ENCODE assay signal across 14 cellular contexts in genomic region chr9:129987047-129987446, GRCh38. TPM values are rescaled to one million over a fixed set of nuclear protein-coding genes. Genes with fewer than 3 reads are reported as not detected.
DNase-seq lines count a peak whose midpoint lies in the region; ATAC-seq, FAIRE-seq and TF ChIP-seq lines count a peak whose summit lies in the region.
"Had no signal": no experiment of that assay in that cellular context is flagged by ENCODE, and none has a peak within 500 bp of the region (broad histone marks: within the 10 kb centered on the region; RNA-seq: fewer than 3 reads in every experiment).

No MANE protein-coding gene starts in this region.

- ATAC-seq in GM21723 (IDR thresholded peaks at IDR 0.05; ENCODE audit: unreplicated experiment), result peak; percentile 31
- ATAC-seq in pancreas, result no peak
- no peak for ATAC-seq in HG03442 (IDR thresholded peaks at IDR 0.05; ENCODE audit: unreplicated experiment)

- peaks cover 61% of the 10 kb centered on the region for H3K4me1 Mint-ChIP-seq in activated naive CD4-positive, alpha-beta T cell treated with anti-CD3 and anti-CD28 coated beads, Interleukin-2, amount 10 ng/mL, durations not matched to agents 7 days and 5 days
- H3K4me1 Mint-ChIP-seq in neural crest cell, result peaks cover 5% of the 10 kb centered on the region

- peaks cover 51% of the 10 kb centered on the region for H3K36me3 ChIP-seq in DOHH2 (ENCODE audit: control insufficient read depth, low read length)
- no peaks in the 10 kb centered on the region for H3K36me3 ChIP-seq in right atrium auricular region
- H3K36me3 ChIP-seq in pancreas, result no peaks in the 10 kb centered on the region
- H3K36me3 ChIP-seq in PC-9 (ENCODE audit: low read depth), result no peaks in the 10 kb centered on the region
- H3K36me3 ChIP-seq: upper lobe of left lung had no signal

- no peak overlapping the region for H3K4me3 Mint-ChIP-seq in activated naive CD4-positive, alpha-beta T cell treated with anti-CD3 and anti-CD28 coated beads, Interleukin-2, amount 10 ng/mL, durations not matched to agents 7 days and 5 days
- no peak overlapping the region for H3K4me3 Mint-ChIP-seq in neural crest cell

- no peaks in the 10 kb centered on the region for H3K27me3 ChIP-seq in DOHH2 (ENCODE audit: control insufficient read depth, low read length)
- no peaks in the 10 kb centered on the region for H3K27me3 ChIP-seq in right atrium auricular region
- H3K27me3 ChIP-seq in pancreas, result no peaks in the 10 kb centered on the region
- H3K27me3 ChIP-seq in PC-9 (ENCODE audit: insufficient read depth, low read depth), result no peaks in the 10 kb centered on the region
- H3K27me3 ChIP-seq: upper lobe of left lung had no signal

- H3K9me3 ChIP-seq in DOHH2 (ENCODE audit: control insufficient read depth, insufficient read depth, low read length) (no peaks in the 10 kb centered on the region), right atrium auricular region (no peaks in the 10 kb centered on the region), pancreas (no peaks in the 10 kb centered on the region), PC-9 (ENCODE audit: insufficient read depth, low read depth) (no peaks in the 10 kb centered on the region)
- H3K9me3 ChIP-seq: upper lobe of left lung had no signal

- 74 to 81% methylated on average over 8 of the region's 8 CpGs for WGBS in pancreas, 2 donors

- H3K4me1 ChIP-seq in DOHH2 (ENCODE audit: control insufficient read depth, low read length) (peaks cover 95% of the 10 kb centered on the region), right atrium auricular region (peaks cover 0 to 18% of the 10 kb centered on the region in 2 donors), pancreas (no peaks in the 10 kb centered on the region), PC-9 (replicated peaks; ENCODE audit: insufficient read depth) (peaks cover 28% of the 10 kb centered on the region)

- DNase-seq in activated naive CD4-positive, alpha-beta T cell treated with anti-CD3 and anti-CD28 coated beads, Interleukin-2, amount 10 ng/mL, durations not matched to agents 7 days and 5 days, result no peak
- DNase-seq in neural crest cell (ENCODE audit: low read depth, low spot score), result no peak
- no peak for DNase-seq in right atrium auricular region (ENCODE audit: low spot score)
- no peak for DNase-seq in pancreas
- DNase-seq in PC-9, result no peak
- DNase-seq: NCI-H1048, NCI-H524 treated with DMSO at 0.1 percent for 48 hours, occipital lobe, SW 1271, upper lobe of left lung had no signal

- peak overlapping the region; percentile 52 for H3K27ac Mint-ChIP-seq in activated naive CD4-positive, alpha-beta T cell treated with anti-CD3 and anti-CD28 coated beads, Interleukin-2, amount 10 ng/mL, durations not matched to agents 7 days and 5 days
- peak overlapping the region; percentile 79 for H3K27ac Mint-ChIP-seq in neural crest cell (ENCODE audit: unreplicated experiment)

- H4K20me1 ChIP-seq in DOHH2 (ENCODE audit: control insufficient read depth, insufficient read depth, low read depth, low read length) (no peaks in the 10 kb centered on the region), PC-9 (ENCODE audit: insufficient read depth) (no peaks in the 10 kb centered on the region)

- POLR2A ChIA-PET in PC-9 (lab: Charles Lee; ENCODE audit: unreplicated experiment), result no interaction called here

- TF ChIP-seq CTCF in DOHH2 (IDR thresholded peaks at IDR 0.05; ENCODE audit: low read depth, low read length, poor library complexity, severe bottlenecking), result no peak
- TF ChIP-seq CTCF in neural crest cell (conservative IDR thresholded peaks at IDR 0.05), result no peak
- no peak for TF ChIP-seq CTCF in right atrium auricular region (IDR thresholded peaks at IDR 0.05)
- TF ChIP-seq CTCF in pancreas (IDR thresholded peaks at IDR 0.05), result no peak
- TF ChIP-seq CTCF in PC-9 (conservative IDR thresholded peaks at IDR 0.05), result no peak

- peaks cover 44% of the 10 kb centered on the region for H3K36me3 Mint-ChIP-seq in activated naive CD4-positive, alpha-beta T cell treated with anti-CD3 and anti-CD28 coated beads, Interleukin-2, amount 10 ng/mL, durations not matched to agents 7 days and 5 days
- H3K36me3 Mint-ChIP-seq in neural crest cell (ENCODE audit: low read depth), result peaks cover 12% of the 10 kb centered on the region

- H3K27ac ChIP-seq in DOHH2 (ENCODE audit: low read depth, low read length) (peak overlapping the region; percentile 94), right atrium auricular region (no peak overlapping the region), pancreas (no peak overlapping the region), PC-9 (no peak overlapping the region)
- H3K27ac ChIP-seq: upper lobe of left lung had no signal

- H2AFZ ChIP-seq in PC-9, result no peak overlapping the region

- H3K27me3 Mint-ChIP-seq in activated naive CD4-positive, alpha-beta T cell treated with anti-CD3 and anti-CD28 coated beads, Interleukin-2, amount 10 ng/mL, durations not matched to agents 7 days and 5 days, result no peaks in the 10 kb centered on the region
- H3K27me3 Mint-ChIP-seq in neural crest cell (ENCODE audit: low read depth), result no peaks in the 10 kb centered on the region

- intact Hi-C loops in pancreas (cut with DNase I), result no loop called here
- intact Hi-C loops in PC-9 (cut with micrococcal nuclease; ENCODE audit: unreplicated experiment), result no loop called here

- H3K4me3 ChIP-seq in DOHH2 (ENCODE audit: low read length) (peak overlapping the region; percentile 47), right atrium auricular region (no peak overlapping the region), pancreas (no peak overlapping the region), PC-9 (no peak overlapping the region)
- H3K4me3 ChIP-seq: upper lobe of left lung had no signal

- no peaks in the 10 kb centered on the region for H3K9me2 ChIP-seq in DOHH2 (replicated peaks; ENCODE audit: control insufficient read depth, low read length)
- no peaks in the 10 kb centered on the region for H3K9me2 ChIP-seq in PC-9 (ENCODE audit: insufficient read depth)

- H3F3A ChIP-seq in DOHH2 (ENCODE audit: control insufficient read depth, insufficient read depth) (peaks cover 32% of the 10 kb centered on the region), PC-9 (ENCODE audit: insufficient read depth, low read depth) (peaks cover 5% of the 10 kb centered on the region)

- CTCF ChIA-PET in activated naive CD4-positive, alpha-beta T cell treated with anti-CD3 and anti-CD28 coated beads, Interleukin-2, amount 10 ng/mL, durations not matched to agents 7 days and 5 days (lab: Charles Lee), result no interaction called here
- CTCF ChIA-PET in PC-9 (lab: Charles Lee), result no interaction called here

- H3K4me2 ChIP-seq in DOHH2 (ENCODE audit: low read length) (peak overlapping the region; percentile 78), PC-9 (no peak overlapping the region)

- no peak for FAIRE-seq in pancreas (lab: Jason Lieb, UNC)
- FAIRE-seq: islet of Langerhans had no signal

- no TSS peak for BruUV-seq in PC-9 (replicated peaks; lab: Mats Ljungman, UMichigan)

- H3K79me2 ChIP-seq in DOHH2 (ENCODE audit: control insufficient read depth, low read length) (peaks cover 89% of the 10 kb centered on the region), PC-9 (ENCODE audit: low read depth) (peaks cover 3% of the 10 kb centered on the region; the same call in 1 of the 2 replicates)

- no peaks in the 10 kb centered on the region for H3K9me3 Mint-ChIP-seq in activated naive CD4-positive, alpha-beta T cell treated with anti-CD3 and anti-CD28 coated beads, Interleukin-2, amount 10 ng/mL, durations not matched to agents 7 days and 5 days
- H3K9me3 Mint-ChIP-seq in neural crest cell, result peaks cover 3% of the 10 kb centered on the region

RNA-seq across cellular contexts. Expression of gene FNBP1, which starts 55.9 kb away (rescaled TPM):
- total RNA-seq in neural crest cell, result 47.3 and 48.4 TPM in 2 replicates
- 10 to 100 TPM; 18.0 to 24.1 TPM for total RNA-seq in right atrium auricular region
- total RNA-seq in pancreas, result 10 to 100 TPM in 2 of 6 donors, 1 to 10 TPM in 4; 6.5 to 18.5 (median 7.8) TPM
- polyA plus RNA-seq in pancreas, result 1 to 10 TPM; 5.3 to 7.0 TPM
- 68.2 and 80.7 TPM in 2 replicates for total RNA-seq in PC-9 (2021)
